ENCODE assay signal across 10 cellular contexts in the genomic region with DNA sequence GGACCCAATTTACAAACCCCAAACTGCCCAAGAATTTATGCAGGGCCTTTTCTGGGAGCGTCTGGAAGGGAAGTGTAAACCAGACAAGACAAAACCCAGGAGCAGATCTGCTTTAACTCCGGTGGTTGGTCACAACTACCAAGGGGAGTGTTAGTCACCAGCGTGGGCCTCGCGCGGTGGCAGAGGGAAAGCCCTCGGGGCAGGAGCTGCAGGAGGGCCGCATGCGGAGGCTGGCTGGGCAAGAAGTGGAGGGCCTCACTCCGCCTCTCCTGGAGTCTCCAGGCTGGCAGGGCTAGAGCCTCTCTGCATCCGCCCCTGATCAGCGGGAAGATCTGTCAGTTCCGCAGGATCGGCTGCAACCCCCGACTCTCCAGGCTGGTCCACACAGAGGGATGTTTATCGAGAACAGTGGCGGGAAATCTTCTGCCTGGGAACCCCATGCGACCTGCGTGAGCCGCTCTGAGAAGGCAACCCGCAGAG. TPM values are rescaled to one million over a fixed set of nuclear protein-coding genes. Genes with fewer than 3 reads are reported as not detected.
DNase-seq lines count a peak whose midpoint lies in the region; ATAC-seq and TF ChIP-seq lines count a peak whose summit lies in the region.
"Had no signal": no experiment of that assay in that cellular context is flagged by ENCODE, and none has a peak within 500 bp of the region (broad histone marks: within the 10 kb centered on the region; RNA-seq: fewer than 3 reads in every experiment).

No MANE protein-coding gene starts in this region.

- H3K27me3 ChIP-seq in H7 (ENCODE audit: control insufficient read depth, insufficient read depth, low read length) (peaks cover 34% of the 10 kb centered on the region), iPS DF 6.9 (ENCODE audit: control insufficient read depth, insufficient read depth, low read length) (peaks cover 24% of the 10 kb centered on the region), smooth muscle cell (ENCODE audit: low read depth) (no peaks in the 10 kb centered on the region)

- no CpG with 5 or more reads among the region's 21 CpGs for WGBS in iPS DF 6.9 (ENCODE audit: insufficient coverage, insufficient read length)
- 4% methylated on average over 17 of the region's 21 CpGs for WGBS in smooth muscle cell (ENCODE audit: low lambda C conversion rate)

- H3K27ac ChIP-seq in iPS DF 6.9 (ENCODE audit: low read length) (no peak overlapping the region), smooth muscle cell (ENCODE audit: low read depth) (peak overlapping the region; percentile 78)

- no peaks in the 10 kb centered on the region for H4K20me1 ChIP-seq in smooth muscle cell (ENCODE audit: low read depth)

- H3K4me3 ChIP-seq in H7 (ENCODE audit: insufficient read depth, low read depth, low read length) (peak overlapping the region; percentile 32), astrocyte of the spinal cord (ENCODE audit: low read depth, low read length) (peak overlapping the region; percentile 33), iPS DF 6.9 (ENCODE audit: low read length) (peak overlapping the region; percentile 0; the same call in 1 of the 2 replicates), smooth muscle cell (peak overlapping the region; percentile 41)

- H3K36me3 ChIP-seq in H7 (replicated peaks; ENCODE audit: control insufficient read depth, insufficient read depth, low read length) (no peaks in the 10 kb centered on the region), iPS DF 6.9 (ENCODE audit: control insufficient read depth, insufficient read depth, low read length) (no peaks in the 10 kb centered on the region), smooth muscle cell (ENCODE audit: low read depth) (no peaks in the 10 kb centered on the region)

- H3K4me1 ChIP-seq in iPS DF 6.9 (ENCODE audit: control insufficient read depth, insufficient read depth, low read length) (peaks cover 10% of the 10 kb centered on the region), smooth muscle cell (ENCODE audit: low read depth) (peaks cover 24% of the 10 kb centered on the region)

- no peaks in the 10 kb centered on the region for H3K79me2 ChIP-seq in smooth muscle cell (ENCODE audit: low read depth)

- peak overlapping the region; percentile 24 for H3K9ac ChIP-seq in smooth muscle cell (ENCODE audit: low read depth)

- peak overlapping the region; percentile 38 for H2AFZ ChIP-seq in smooth muscle cell (ENCODE audit: low read depth)

- TF ChIP-seq CTCF in astrocyte of the spinal cord (IDR thresholded peaks at IDR 0.05; ENCODE audit: low read depth, low read length) = no peak
- TF ChIP-seq CTCF in smooth muscle cell (IDR thresholded peaks at IDR 0.05; ENCODE audit: borderline replicate concordance, insufficient read depth, poor library complexity, severe bottlenecking) = no peak

- H3K4me2 ChIP-seq in smooth muscle cell = peak overlapping the region; percentile 93

- in situ Hi-C loops in astrocyte of the spinal cord (cut with HindIII; ENCODE audit: low sequenced_read_pairs) = no loop called here

- DNase-seq in H7 (peak; percentile 75), astrocyte of the spinal cord (ENCODE audit: low read depth, low spot score) (no peak), iPS DF 6.9 (ENCODE audit: low read depth, low spot score) (no peak), smooth muscle cell (lab: John Stamatoyannopoulos, UW; ENCODE audit: unreplicated experiment) (peak; percentile 31), NCI-H2171 (lab: John Stamatoyannopoulos, UW) (no peak), NCI-H2029 (lab: John Stamatoyannopoulos, UW) (no peak)
- DNase-seq: NCI-H2081, T-helper 1 cell had no signal

- ATAC-seq in GM19023 (IDR thresholded peaks at IDR 0.05; ENCODE audit: unreplicated experiment) (no peak), HG03432 (IDR thresholded peaks at IDR 0.05; ENCODE audit: unreplicated experiment) (no peak)

- H3F3A ChIP-seq in smooth muscle cell (ENCODE audit: low read depth) = peaks cover 10% of the 10 kb centered on the region

- no peaks in the 10 kb centered on the region for H3K9me3 ChIP-seq in iPS DF 6.9 (ENCODE audit: control insufficient read depth, insufficient read depth, low read length)
- H3K9me3 ChIP-seq in smooth muscle cell (replicated peaks; ENCODE audit: low read depth) = no peaks in the 10 kb centered on the region

RNA-seq across cellular contexts. Expression of a gene that starts 2.0 kb away (rescaled TPM):
- 0.21 and 1.0 TPM in 2 replicates for total RNA-seq in H7 (2014; rRNA removed; shearing (Covaris generic))
- 3.2 and 4.9 TPM in 2 replicates for total RNA-seq in smooth muscle cell
- polyA plus RNA-seq in smooth muscle cell = 1.5 and 1.7 TPM in 2 replicates

Comparison
In these comparisons a context has a peak if more than half of its experiments do, and no peak if none do; other contexts are left out.
1. DNase-seq: peak in H7 (single experiment) and smooth muscle cell (single experiment); none in astrocyte of the spinal cord (single experiment), iPS DF 6.9 (single experiment), NCI-H2171 (single experiment) and NCI-H2029 (single experiment).
2. Peak in every context shown above with its lines, with median percentiles within 50 percentile points of each other: H3K4me3 ChIP-seq.